In the genomic region with DNA sequence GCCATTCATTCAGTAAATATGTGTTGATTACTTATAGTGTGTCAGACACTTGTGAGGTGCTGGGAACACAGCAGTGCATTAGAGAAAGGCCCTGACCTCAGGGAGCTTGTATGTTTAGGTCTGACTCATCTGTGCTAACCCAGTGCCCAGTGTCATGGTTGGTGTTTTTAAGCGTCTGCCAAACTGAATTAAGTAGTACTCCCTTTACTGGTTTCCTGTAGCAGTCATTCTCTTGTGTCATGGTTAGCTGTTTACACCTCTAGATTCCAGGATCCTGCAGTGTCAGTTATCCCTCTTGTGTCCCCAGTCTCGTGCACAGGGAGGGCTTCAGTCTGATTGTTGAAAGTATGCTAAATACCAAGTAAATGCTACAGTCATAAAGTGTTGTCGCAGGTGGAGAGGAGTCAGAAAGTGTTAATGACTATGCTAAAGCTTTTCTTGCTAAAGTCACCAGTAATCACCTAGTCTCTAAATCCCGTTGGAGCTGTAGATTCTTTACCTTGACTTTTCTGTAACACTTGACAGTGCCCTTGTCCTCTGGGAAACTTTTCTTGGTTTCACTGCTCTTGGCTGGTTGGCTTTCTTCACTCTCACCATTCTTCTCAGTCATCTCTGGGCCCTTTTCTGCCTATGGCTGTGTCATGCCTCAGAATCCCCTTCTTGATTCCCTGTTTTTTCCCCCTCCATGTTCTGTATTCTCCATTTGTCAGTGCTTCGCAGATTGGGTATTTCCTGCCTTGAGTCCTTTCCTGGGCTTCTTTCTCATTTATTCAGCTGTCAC, we compare ENCODE assay signal across 10 cellular contexts. TPM values are rescaled to one million over a fixed set of nuclear protein-coding genes. Genes with fewer than 3 reads are reported as not detected.
DNase-seq lines count a peak whose midpoint lies in the region; ATAC-seq and TF ChIP-seq lines count a peak whose summit lies in the region.
"Had no signal": no experiment of that assay in that cellular context is flagged by ENCODE, and none has a peak within 500 bp of the region (broad histone marks: within the 10 kb centered on the region; RNA-seq: fewer than 3 reads in every experiment).

No MANE protein-coding gene starts in this region.

- peak overlapping the region in 4 of 6 donors; percentile 22 to 66 (median 41) for H3K27ac Mint-ChIP-seq in immature natural killer cell

- H3K36me3 ChIP-seq in PC-3 (ENCODE audit: low read depth, low read length): peaks cover 4% of the 10 kb centered on the region
- H3K36me3 ChIP-seq: right atrium auricular region, tibial artery had no signal

- peak overlapping the region; percentile 5; the same call in 1 of the 2 replicates for H3K27ac ChIP-seq in PC-3 (ENCODE audit: low read length)
- H3K27ac ChIP-seq: right atrium auricular region, tibial artery had no signal

- no peak overlapping the region for H3K4me3 ChIP-seq in PC-3 (ENCODE audit: low read length)
- H3K4me3 ChIP-seq: right atrium auricular region, tibial artery had no signal

- no peak for TF ChIP-seq CTCF in PC-3 (conservative IDR thresholded peaks at IDR 0.05; ENCODE audit: low read depth, low read length)

- peaks cover 90% of the 10 kb centered on the region for H4K20me1 ChIP-seq in PC-3 (ENCODE audit: low read length)

- peaks cover 100% of the 10 kb centered on the region for H3K79me2 ChIP-seq in PC-3 (ENCODE audit: low read length)

- peak overlapping the region in 1 of 5 donors; percentile 15 for H3K4me3 Mint-ChIP-seq in immature natural killer cell

- H3K36me3 Mint-ChIP-seq in immature natural killer cell: peaks cover 0 to 6% (median 0%) of the 10 kb centered on the region in 3 donors

- peaks cover 0 to 4% (median 3%) of the 10 kb centered on the region in 3 donors for H3K27me3 Mint-ChIP-seq in immature natural killer cell (ENCODE audit: low read depth in 3 of 3)

- CTCF ChIA-PET in PC-3 (lab: Charles Lee): no interaction called here

- no TSS peak for BruUV-seq in PC-3 (replicated peaks; lab: Mats Ljungman, UMichigan)

- no peaks in the 10 kb centered on the region for H3K9me3 ChIP-seq in PC-3 (ENCODE audit: low read length)
- H3K9me3 ChIP-seq: right atrium auricular region, tibial artery had no signal

- no peaks in the 10 kb centered on the region for H3K27me3 ChIP-seq in PC-3 (ENCODE audit: low read length)
- H3K27me3 ChIP-seq: right atrium auricular region, tibial artery had no signal

- H3K4me1 Mint-ChIP-seq in immature natural killer cell: peaks cover 66 to 82% of the 10 kb centered on the region in 2 donors

- H3F3A ChIP-seq in PC-3 (ENCODE audit: low read length, unreplicated experiment): no peaks in the 10 kb centered on the region

- peaks cover 25% of the 10 kb centered on the region for H3K4me1 ChIP-seq in PC-3 (ENCODE audit: insufficient read depth, low read length)

- H3K4me2 ChIP-seq in PC-3 (ENCODE audit: low read length): peak overlapping the region; percentile 16; the same call in 1 of the 2 replicates

- H2AFZ ChIP-seq in PC-3 (ENCODE audit: low read length): no peak overlapping the region

- POLR2A ChIA-PET in PC-3 (lab: Charles Lee; ENCODE audit: unreplicated experiment): no interaction called here

- H3K9me2 ChIP-seq in PC-3 (replicated peaks; ENCODE audit: low read length): no peaks in the 10 kb centered on the region

- no peak overlapping the region for H3K9ac ChIP-seq in PC-3 (ENCODE audit: low read length)

- ATAC-seq in GM21786 (IDR thresholded peaks at IDR 0.05; ENCODE audit: unreplicated experiment): peak; percentile 46
- ATAC-seq in PC-3: peak; percentile 61
- no peak for ATAC-seq in GM19324 (IDR thresholded peaks at IDR 0.05; ENCODE audit: low FRiP score, unreplicated experiment)

- peaks cover 0 to 2% (median 0%) of the 10 kb centered on the region in 6 donors for H3K9me3 Mint-ChIP-seq in immature natural killer cell

- peak; percentile 68 for DNase-seq in EH (ENCODE audit: low read depth)
- peak; percentile 71 for DNase-seq in PC-3
- no peak for DNase-seq in immature natural killer cell
- DNase-seq in germinal center (ENCODE audit: low spot score): no peak
- DNase-seq in cerebellum (ENCODE audit: low spot score): no peak
- no peak for DNase-seq in SKM-1 treated with dmso at 0.1 percent for 144 hours (lab: John Stamatoyannopoulos, UW; ENCODE audit: unreplicated experiment)
- DNase-seq: tibial artery had no signal

- intact Hi-C loops in PC-3 (cut with micrococcal nuclease): no loop called here

RNA-seq across cellular contexts. Expression of gene UCK2, which starts 14.4 kb away (rescaled TPM):
- total RNA-seq in PC-3 (2014; rRNA removed) (193 and 209 TPM in 2 replicates), cerebellum (54.1 TPM)
- 10 to 100 TPM; 18.4 to 28.7 (median 24.8) TPM for polyA plus RNA-seq in immature natural killer cell

Comparison
In these comparisons a context has a peak if more than half of its experiments do, and no peak if none do; other contexts are left out.
1. DNase-seq: peak in EH (single experiment) and PC-3 (single experiment); none in immature natural killer cell (0 of 3), germinal center (single experiment), cerebellum (single experiment) and SKM-1 treated with dmso at 0.1 percent for 144 hours (single experiment).